In the genomic region with DNA sequence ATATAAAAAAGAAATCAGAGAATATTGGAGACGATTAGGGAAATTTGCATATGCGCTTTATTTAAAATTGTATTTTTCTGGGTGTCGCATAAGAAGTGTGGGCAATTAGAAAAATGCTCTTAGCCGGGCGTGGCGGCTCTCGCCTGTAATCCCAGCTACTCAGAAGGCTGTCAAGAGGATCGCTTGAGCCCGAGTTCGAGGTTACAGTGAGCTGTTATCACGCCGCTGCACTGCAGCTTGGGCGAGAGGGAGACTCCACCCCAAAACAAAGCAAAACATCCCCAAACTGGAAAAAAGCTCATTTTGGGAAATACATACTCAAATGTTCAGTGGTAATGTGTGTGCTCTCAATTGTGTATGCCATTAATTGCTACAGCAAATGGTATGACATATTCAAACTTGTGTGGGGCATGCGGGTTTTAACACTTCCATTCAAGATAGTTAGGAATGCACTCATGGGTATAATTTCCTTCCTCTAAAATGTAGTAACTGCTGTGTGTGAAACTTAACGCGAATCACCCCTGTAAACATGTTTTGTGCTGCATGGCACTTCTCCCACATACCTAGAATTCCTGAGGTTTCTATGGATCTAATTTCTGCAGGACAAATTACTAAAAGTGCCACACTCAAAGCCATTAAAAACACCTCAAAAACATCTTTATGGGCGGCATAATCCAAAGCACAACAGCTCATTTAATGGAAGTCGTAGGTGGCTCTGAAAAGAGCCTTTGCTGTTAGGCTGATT, we compare ENCODE assay signal across 8 cellular contexts. TPM values are rescaled to one million over a fixed set of nuclear protein-coding genes. Genes with fewer than 3 reads are reported as not detected.
DNase-seq lines count a peak whose midpoint lies in the region; ATAC-seq, FAIRE-seq and TF ChIP-seq lines count a peak whose summit lies in the region.

No MANE protein-coding gene starts in this region.

- POLR2A ChIA-PET in GM12878 (lab: Charles Lee): interaction anchor here (0.6 to 9.8 kb wide), 17 partner anchors 11 to 1861 kb away, joined by 3 to 128 read pairs (median 5); a partner anchor contains a TSS

- no peaks in the 10 kb centered on the region for H4K20me1 ChIP-seq in GM12878 (ENCODE audit: control insufficient read depth, insufficient read depth)

- in situ Hi-C loops in GM12878 (cut with MboI): loop anchor here (5.0 kb wide), 3 partner anchors 1115 to 1860 kb away; a partner anchor contains a TSS

- peak; percentile 6 for ATAC-seq in GM12878
- no peak for ATAC-seq in HG03139 (IDR thresholded peaks at IDR 0.05; ENCODE audit: unreplicated experiment)
- ATAC-seq in GM21825 (IDR thresholded peaks at IDR 0.05; ENCODE audit: unreplicated experiment): no peak

- H2AFZ ChIP-seq in GM12878 (ENCODE audit: control insufficient read depth, low read depth, low read length): peak overlapping the region; percentile 3

- peak overlapping the region; percentile 70 for H3K4me3 ChIP-seq in GM12878

- TF ChIP-seq CTCF in GM12878 (IDR thresholded peaks at IDR 0.05 in 2 of 3, conservative IDR thresholded peaks at IDR 0.05 in 1 of 3; ENCODE audit: control insufficient read depth in 2 of 3, extremely low read depth in 1 of 3, insufficient read depth in 1 of 3, low read depth in 3 of 3, low read length in 3 of 3): no peak

- H3K36me3 ChIP-seq in GM12878 (ENCODE audit: control insufficient read depth in 2 of 2, insufficient read depth in 2 of 2, low read length in 1 of 2): no peaks in the 10 kb centered on the region

- CTCF ChIA-PET in activated naive CD4-positive, alpha-beta T cell treated with anti-CD3 and anti-CD28 coated beads for 36 hours (lab: Charles Lee): interaction anchor here (0.9 to 3.7 kb wide), 6 partner anchors 9 to 30 kb away, joined by 3 to 14 read pairs (median 4); a partner anchor contains a TSS
- CTCF ChIA-PET in GM12878 (lab: Yijun Ruan, JAX): interaction anchor here (2.4 to 12.3 kb wide), 5 partner anchors 11 to 64 kb away, joined by 8 to 117 read pairs (median 16); a partner anchor contains a TSS

- peaks cover 8% of the 10 kb centered on the region; the same call in 1 of the 2 replicates for H3K4me1 ChIP-seq in GM12878 (ENCODE audit: control insufficient read depth, insufficient read depth, low read length)

- peak overlapping the region; percentile 69 for H3K9ac ChIP-seq in GM12878 (ENCODE audit: control insufficient read depth, insufficient read depth, low read length)

- H3K9me3 ChIP-seq in GM12878 (replicated peaks; ENCODE audit: control insufficient read depth, insufficient read depth, low read length): no peaks in the 10 kb centered on the region

- peak overlapping the region; percentile 86 for H3K4me3 Mint-ChIP-seq in activated naive CD4-positive, alpha-beta T cell treated with anti-CD3 and anti-CD28 coated beads for 36 hours

- H3K4me1 Mint-ChIP-seq in activated naive CD4-positive, alpha-beta T cell treated with anti-CD3 and anti-CD28 coated beads for 36 hours (ENCODE audit: low read depth): peaks cover 29% of the 10 kb centered on the region

- peaks cover 8% of the 10 kb centered on the region for H3K36me3 Mint-ChIP-seq in activated naive CD4-positive, alpha-beta T cell treated with anti-CD3 and anti-CD28 coated beads for 36 hours (ENCODE audit: low read depth)

- TF ChIP-seq RAD21 in GM12878 (IDR thresholded peaks at IDR 0.05; ENCODE audit: insufficient read depth, low read depth, low read length): no peak

- RAD21 ChIA-PET in GM12878 (lab: Charles Lee; ENCODE audit: unreplicated experiment): interaction anchor here (0.5 to 6.0 kb wide), 12 partner anchors 11 to 1858 kb away, joined by 3 to 38 read pairs (median 4); a partner anchor contains a TSS

- under 1% methylated on average over 18 of the region's 18 CpGs for WGBS in GM12878 (ENCODE audit: insufficient coverage, insufficient replicate concordance, low lambda C conversion rate, missing lambda C conversion rate)

- peak; percentile 38 for FAIRE-seq in GM12878 (lab: Jason Lieb, UNC)

- TF ChIP-seq POLR2A in GM12878 (IDR thresholded peaks at IDR 0.05; ENCODE audit: low read depth, low read length): no peak

- peak overlapping the region; percentile 83 for H3K27ac ChIP-seq in GM12878 (ENCODE audit: control insufficient read depth, insufficient read depth)

- BruUV-seq in GM12878 (replicated peaks; lab: Mats Ljungman, UMichigan): no TSS peak

- TF ChIP-seq EP300 in GM12878 (IDR thresholded peaks at IDR 0.05; ENCODE audit: borderline replicate concordance in 1 of 2, control insufficient read depth in 1 of 2, low read depth in 2 of 2, low read length in 2 of 2): no peak

- H3K27me3 Mint-ChIP-seq in activated naive CD4-positive, alpha-beta T cell treated with anti-CD3 and anti-CD28 coated beads for 36 hours (ENCODE audit: low read depth): no peaks in the 10 kb centered on the region

- peak overlapping the region; percentile 86 for H3K4me2 ChIP-seq in GM12878 (ENCODE audit: control insufficient read depth, insufficient read depth)

- intact Hi-C loops in activated naive CD4-positive, alpha-beta T cell treated with anti-CD3 and anti-CD28 coated beads for 36 hours (cut with micrococcal nuclease): loop anchor here (1.0 to 5.0 kb wide), 6 partner anchors 11 to 1835 kb away; a partner anchor contains a TSS
- intact Hi-C loops in GM12878 (cut with micrococcal nuclease; ENCODE audit: unreplicated experiment): loop anchor here (1.0 to 5.0 kb wide), 5 partner anchors 11 to 1100 kb away; a partner anchor contains a TSS

- no peaks in the 10 kb centered on the region for H3K9me3 Mint-ChIP-seq in activated naive CD4-positive, alpha-beta T cell treated with anti-CD3 and anti-CD28 coated beads for 36 hours

- no peaks in the 10 kb centered on the region for H3K27me3 ChIP-seq in GM12878 (replicated peaks in 1 of 2; ENCODE audit: control insufficient read depth in 2 of 2, insufficient read depth in 2 of 2, low read length in 1 of 2)

- DNase-seq in activated naive CD4-positive, alpha-beta T cell treated with anti-CD3 and anti-CD28 coated beads for 36 hours: peak; percentile 52
- DNase-seq in activated naive CD4-positive, alpha-beta T cell (lab: John Stamatoyannopoulos, UW): no peak
- peak; percentile 23 for DNase-seq in NOMO-1 treated with dmso at 0.1 percent for 144 hours (lab: John Stamatoyannopoulos, UW; ENCODE audit: unreplicated experiment)
- peak; percentile 55 for DNase-seq in GM12878 (ENCODE audit: low read depth, low spot score)
- DNase-seq in iris pigment epithelial cell (ENCODE audit: low read depth): peak; percentile 70
- peak; percentile 64 for DNase-seq in stimulated activated CD8-positive, alpha-beta memory T cell treated with anti-CD3 and anti-CD28 coated beads, Interleukin-4, amount 100 ng/mL, for 48 hours

- SMC1A ChIA-PET in GM12878 (lab: Charles Lee; ENCODE audit: uncharacterized antibody, unreplicated experiment): interaction anchor here (0.8 to 4.4 kb wide), 8 partner anchors 11 to 165 kb away, joined by 3 to 39 read pairs (median 4); a partner anchor contains a TSS

- H3K27ac Mint-ChIP-seq in activated naive CD4-positive, alpha-beta T cell treated with anti-CD3 and anti-CD28 coated beads for 36 hours: peak overlapping the region; percentile 97

- no peaks in the 10 kb centered on the region for H3K79me2 ChIP-seq in GM12878 (ENCODE audit: control insufficient read depth, insufficient read depth, low read length)

TF ChIP-seq in GM12878, 131 proteins besides CTCF, POLR2A, EP300 and RAD21 (continues in another document):
- TF ChIP-seq KAT2A (conservative IDR thresholded peaks at IDR 0.05; ENCODE audit: control insufficient read depth, low read depth, low read length): peak; percentile 57
- peak; percentile 15; the same call in 1 of the 2 replicates for TF ChIP-seq BCL11A (IDR thresholded peaks at IDR 0.05; ENCODE audit: low read depth, low read length)
- TF ChIP-seq ATF2 (IDR thresholded peaks at IDR 0.05; ENCODE audit: low read length): no peak

RNA-seq across cellular contexts. Expression of gene HFE, which starts 54.7 kb away (rescaled TPM):
- 1 to 10 TPM in 1 of 2 experiments, under 1 TPM in 1; 0.57 to 1.4 TPM for total RNA-seq in activated naive CD4-positive, alpha-beta T cell treated with anti-CD3 and anti-CD28 coated beads for 36 hours
- total RNA-seq in GM12878 (2013; cell fraction: nucleolus; rRNA removed): 4.1 and 4.5 TPM in 2 replicates
- total RNA-seq in GM12878 (2014; rRNA removed): 1.5 and 2.1 TPM in 2 replicates
- total RNA-seq in GM12878 (2014; rRNA removed; fragmentation: Illumina TruSeq; extraction: Trizol): 1.9 and 2.3 TPM in 2 replicates
- total RNA-seq in GM12878 (2021): 2.3 and 3.2 TPM in 2 replicates
- 1.1 TPM for polyA plus RNA-seq in GM12878 (2011; ENCODE audit: low read depth)
- polyA plus RNA-seq in GM12878 (2011; rRNA removed): 5.9 TPM in 2 replicates
- 4.6 and 4.8 TPM in 2 replicates for polyA plus RNA-seq in GM12878 (2011; cell fraction: cytosol; rRNA removed)
- polyA plus RNA-seq in GM12878 (2011; cell fraction: nucleus; rRNA removed): 5.6 and 6.5 TPM in 2 replicates
- polyA plus RNA-seq in GM12878 (2012): 0.95 and 2.1 TPM in 2 replicates
- 2.2 and 5.1 TPM in 2 replicates for polyA plus RNA-seq in GM12878 (2014; fragmentation: Illumina TruSeq; extraction: Trizol)
- 1 to 10 TPM in 1 of 2 experiments, under 1 TPM in 1; 0.52 to 1.2 TPM for polyA plus RNA-seq in GM12878 (2014; fragmentation: Nextera tagmentation; extraction: Ambion mirVana)
- polyA plus RNA-seq in GM12878 (2014; rRNA removed): 2.2 and 3.0 TPM in 2 replicates
- polyA plus RNA-seq in GM12878 (2016; fragmentation: Nextera tagmentation; extraction: Ambion mirVana): 1 to 10 TPM; 1.3 to 1.5 TPM
- 6.9 and 8.1 TPM in 2 replicates for polyA minus RNA-seq in GM12878 (2011; rRNA and poly(A)+ RNA removed)
- polyA minus RNA-seq in GM12878 (2011; cell fraction: cytosol; rRNA and poly(A)+ RNA removed): 1.1 and 1.9 TPM in 2 replicates
- polyA minus RNA-seq in GM12878 (2011; cell fraction: nucleus; rRNA and poly(A)+ RNA removed): 2.1 and 2.3 TPM in 2 replicates

Comparison
In these comparisons a context has a peak if more than half of its experiments do, and no peak if none do; other contexts are left out.
1. DNase-seq: peak in activated naive CD4-positive, alpha-beta T cell treated with anti-CD3 and anti-CD28 coated beads for 36 hours (single experiment), NOMO-1 treated with dmso at 0.1 percent for 144 hours (single experiment), GM12878 (single experiment), iris pigment epithelial cell (single experiment) and stimulated activated CD8-positive, alpha-beta memory T cell treated with anti-CD3 and anti-CD28 coated beads, Interleukin-4, amount 100 ng/mL, for 48 hours (single experiment); none in activated naive CD4-positive, alpha-beta T cell (0 of 4).